24 cellular contexts compared by ENCODE assay signal in the genomic region with DNA sequence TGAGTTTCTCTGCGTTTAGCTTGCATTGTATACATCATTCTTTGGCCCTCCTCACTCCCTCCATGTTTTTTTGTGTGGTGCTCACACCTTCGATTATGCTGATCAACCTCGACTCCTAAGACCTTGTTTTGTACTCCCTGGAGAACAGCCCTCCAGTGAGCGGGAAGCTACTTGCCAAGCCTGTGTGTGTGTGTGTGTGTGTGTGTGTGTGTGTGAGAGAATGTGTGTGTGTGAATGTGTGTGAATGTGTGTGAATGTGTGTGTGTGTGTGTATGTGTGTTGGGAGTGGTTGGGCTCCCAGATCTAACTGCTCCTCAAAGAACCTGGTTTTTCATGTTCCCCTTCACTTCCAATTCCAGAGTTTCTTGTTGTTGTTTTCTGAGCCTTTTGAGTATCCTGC. TPM values are rescaled to one million over a fixed set of nuclear protein-coding genes. Genes with fewer than 3 reads are reported as not detected.
"Had no signal": no experiment of that assay in that cellular context is flagged by ENCODE, and none has a peak within 500 bp of the region (broad histone marks: within the 10 kb centered on the region; RNA-seq: fewer than 3 reads in every experiment).

No MANE protein-coding gene starts in this region.

- H3K27ac ChIP-seq: Peyer's patch, RWPE1, SJCRH30, VCaP had no signal

- H3K27me3 ChIP-seq: Peyer's patch, SJCRH30 had no signal

- H3K4me2 ChIP-seq: SK-N-SH had no signal

- H3K36me3 ChIP-seq: SJCRH30 had no signal

- DNase-seq: activated CD4-positive, alpha-beta memory T cell treated with anti-CD3 and anti-CD28 coated beads for 36 hours; activated CD4-positive, alpha-beta T cell treated with anti-CD3 and anti-CD28 coated beads, Interleukin-2, amount 10 ng/mL, durations not matched to agents 7 days and 5 days; activated CD4-positive, CD25-positive, alpha-beta regulatory T cell; activated gamma-delta T cell; activated naive CD4-positive, alpha-beta T cell treated with anti-CD3 and anti-CD28 coated beads for 36 hours; activated T-cell treated with anti-CD3 and anti-CD28 coated beads for 4 hours; activated T-cell treated with anti-CD3 and anti-CD28 coated beads, Interleukin-2, amount 50 U/mL, for 48 hours; amygdala; cerebellar nuclear complex; NCI-H1092; NCI-H1417; NCI-H1694; NCI-H2029; NCI-H2107; NCI-H2171 treated with DMSO at 0.1 percent for 48 hours; NCI-H524; Peyer's patch; Right ventricle myocardium superior; SJCRH30; SK-N-SH; T-helper 1 cell had no signal

- H3K9ac ChIP-seq: SK-N-SH had no signal

- H3K4me3 ChIP-seq: Peyer's patch, SJCRH30 had no signal

- H3K9me3 ChIP-seq: Peyer's patch, SJCRH30, SK-N-SH had no signal

RNA-seq across cellular contexts. Expression of a gene that starts 6.0 kb away (rescaled TPM):
- total RNA-seq: MCF 10A had no signal

RNA-seq across cellular contexts. Expression of a gene that starts 36.8 kb away (rescaled TPM):
- total RNA-seq: activated CD4-positive, alpha-beta memory T cell treated with anti-CD3 and anti-CD28 coated beads for 36 hours; activated CD4-positive, alpha-beta T cell treated with anti-CD3 and anti-CD28 coated beads, Interleukin-2, amount 10 ng/mL, durations not matched to agents 7 days and 5 days had no signal
